In genomic region chr10:110556993-110557601, GRCh38 we compare ENCODE assay signal across 8 cellular contexts. TPM values are rescaled to one million over a fixed set of nuclear protein-coding genes. Genes with fewer than 3 reads are reported as not detected.
DNase-seq lines count a peak whose midpoint lies in the region; ATAC-seq and TF ChIP-seq lines count a peak whose summit lies in the region.

No MANE protein-coding gene starts in this region.

- H3K9me3 ChIP-seq in heart right ventricle, result no peaks in the 10 kb centered on the region

- TF ChIP-seq CTCF in heart right ventricle (IDR thresholded peaks at IDR 0.05), result peak; percentile 36 to 79 (median 71)

- no peaks in the 10 kb centered on the region for H3K36me3 Mint-ChIP-seq in activated naive CD4-positive, alpha-beta T cell treated with anti-CD3 and anti-CD28 coated beads for 36 hours (ENCODE audit: low read depth)

- H3K4me1 Mint-ChIP-seq in activated naive CD4-positive, alpha-beta T cell treated with anti-CD3 and anti-CD28 coated beads for 36 hours (ENCODE audit: low read depth), result peaks cover 4% of the 10 kb centered on the region

- peak; percentile 24 for DNase-seq in DMS53 (lab: John Stamatoyannopoulos, UW)
- no peak for DNase-seq in DMS53 treated with DMSO at 0.1 percent for 48 hours (lab: John Stamatoyannopoulos, UW; ENCODE audit: unreplicated experiment)
- peak; percentile 76 for DNase-seq in SK-MEL-5 (ENCODE audit: low read depth, low spot score)
- DNase-seq in activated naive CD4-positive, alpha-beta T cell treated with anti-CD3 and anti-CD28 coated beads for 36 hours, result peak; percentile 88
- DNase-seq in heart right ventricle, result peak in 1 of 2 donors; percentile 25
- DNase-seq in stimulated activated CD4-positive, alpha-beta T cell treated with anti-CD3 and anti-CD28 coated beads, Interleukin-15, amount 100 ng/mL, for 48 hours (ENCODE audit: low read depth in 2 of 2), result peak; percentile 47 to 68

- no peaks in the 10 kb centered on the region for H3K4me1 ChIP-seq in heart right ventricle

- intact Hi-C loops in activated naive CD4-positive, alpha-beta T cell treated with anti-CD3 and anti-CD28 coated beads for 36 hours (cut with micrococcal nuclease), result loop anchor here (1.0 kb wide), 2 partner anchors 10 to 43 kb away; partner anchors contain the start of gene SMC3
- intact Hi-C loops in heart right ventricle (cut with DNase I), result loop anchor here in 1 of 10 donors (5.0 kb wide), 1 partner anchor 245 kb away; no protein-coding TSS in a partner anchor

- no peak overlapping the region for H3K27ac Mint-ChIP-seq in activated naive CD4-positive, alpha-beta T cell treated with anti-CD3 and anti-CD28 coated beads for 36 hours

- H3K4me3 Mint-ChIP-seq in activated naive CD4-positive, alpha-beta T cell treated with anti-CD3 and anti-CD28 coated beads for 36 hours, result no peak overlapping the region

- CTCF ChIA-PET in activated naive CD4-positive, alpha-beta T cell treated with anti-CD3 and anti-CD28 coated beads for 36 hours (lab: Charles Lee), result interaction anchor here (0.7 to 1.3 kb wide), 7 partner anchors 12 to 267 kb away, joined by 3 to 6 read pairs (median 3); no protein-coding TSS in a partner anchor

- no peak overlapping the region for H3K27ac ChIP-seq in heart right ventricle

- H3K9me3 Mint-ChIP-seq in activated naive CD4-positive, alpha-beta T cell treated with anti-CD3 and anti-CD28 coated beads for 36 hours, result peaks cover 1% of the 10 kb centered on the region

- H3K27me3 ChIP-seq in heart right ventricle, result peaks cover 0 to 4% (median 0%) of the 10 kb centered on the region in 7 donors

- in situ Hi-C loops in SK-MEL-5 (cut with HindIII; ENCODE audit: low pct_unique_long_range_greater_than_20kb, low sequenced_read_pairs), result no loop called here

- WGBS in heart right ventricle, 2 donors, result 45 to 54% methylated on average over 9 of the region's 9 CpGs

- no peak overlapping the region for H3K4me3 ChIP-seq in heart right ventricle

- peaks cover 5% of the 10 kb centered on the region for H3K27me3 Mint-ChIP-seq in activated naive CD4-positive, alpha-beta T cell treated with anti-CD3 and anti-CD28 coated beads for 36 hours (ENCODE audit: low read depth)

- no peaks in the 10 kb centered on the region for H3K36me3 ChIP-seq in heart right ventricle

- ATAC-seq in HG03066 (IDR thresholded peaks at IDR 0.05; ENCODE audit: low read depth, unreplicated experiment), result peak; percentile 65
- peak in 2 of 8 donors; percentile 52 to 62 for ATAC-seq in heart right ventricle
- no peak for ATAC-seq in HG03196 (IDR thresholded peaks at IDR 0.05; ENCODE audit: unreplicated experiment)

RNA-seq across cellular contexts. Expression of gene SMC3, which starts 10.4 kb away (rescaled TPM):
- 29.5 and 29.6 TPM in 2 replicates for total RNA-seq in SK-MEL-5 (2014; rRNA removed; shearing (Covaris generic))
- polyA plus RNA-seq in SK-MEL-5 (2015; cell fraction: cytosol; rRNA removed), result 26.2 and 29.9 TPM in 2 replicates
- 19.8 and 26.4 TPM in 2 replicates for polyA plus RNA-seq in SK-MEL-5 (2015; cell fraction: nucleus; rRNA removed)
- 10 to 100 TPM; 81.3 to 85.0 TPM for total RNA-seq in activated naive CD4-positive, alpha-beta T cell treated with anti-CD3 and anti-CD28 coated beads for 36 hours
- 10 to 100 TPM; 18.1 to 23.5 (median 20.9) TPM for total RNA-seq in heart right ventricle
- polyA plus RNA-seq in heart right ventricle, result 10 to 100 TPM; 11.1 to 14.3 TPM

RNA-seq across cellular contexts. Expression of gene DUSP5, which starts 59.4 kb away (rescaled TPM):
- 2.7 and 3.0 TPM in 2 replicates for total RNA-seq in SK-MEL-5 (2014; rRNA removed; shearing (Covaris generic))
- 3.2 and 3.5 TPM in 2 replicates for polyA plus RNA-seq in SK-MEL-5 (2015; cell fraction: cytosol; rRNA removed)
- polyA plus RNA-seq in SK-MEL-5 (2015; cell fraction: nucleus; rRNA removed), result 1.6 and 3.5 TPM in 2 replicates
- 10 to 100 TPM; 51.0 to 53.5 TPM for total RNA-seq in activated naive CD4-positive, alpha-beta T cell treated with anti-CD3 and anti-CD28 coated beads for 36 hours
- 10 to 100 TPM in 9 of 10 donors, 1 to 10 TPM in 1; 9.0 to 53.7 (median 22.9) TPM for total RNA-seq in heart right ventricle
- 10 to 100 TPM in 1 of 2 donors, 1 to 10 TPM in 1; 5.3 to 20.2 TPM for polyA plus RNA-seq in heart right ventricle
